Comparison of ENCODE assay signal across 1 cellular context in genomic region chr11:117532568-117532967, GRCh38.
A peak's percentile ranks its signal among the peaks of the same experiment; 100 is the strongest.
TF ChIP-seq lines count a peak whose summit lies in the region.

No MANE protein-coding gene starts in this region.

TF ChIP-seq in K562, 482 proteins besides CTCF, POLR2A, EP300 and RAD21 (continued from another document):
- no peak for TF ChIP-seq MYBL2 (IDR thresholded peaks at IDR 0.05; ENCODE audit: low read depth)
- TF ChIP-seq MYBL2 (CRISPR knock-in tag; IDR thresholded peaks at IDR 0.05; ENCODE audit: borderline replicate concordance) = no peak
- TF ChIP-seq ADNP (tag; IDR thresholded peaks at IDR 0.05) = 0 out of 2 replicates have a peak, but pooled peaks have one; percentile 34
- no peak for TF ChIP-seq KDM1A (IDR thresholded peaks at IDR 0.05)
- TF ChIP-seq FOXJ3 (CRISPR knock-in tag; IDR thresholded peaks at IDR 0.05) = no peak
- TF ChIP-seq SMARCC2 (IDR thresholded peaks at IDR 0.05; ENCODE audit: low read depth) = no peak
- TF ChIP-seq ZFP36 (IDR thresholded peaks at IDR 0.05; ENCODE audit: low read depth, low read length, partially characterized antibody) = peak; percentile 78
- no peak for TF ChIP-seq U2AF2 (optimal IDR thresholded peaks at IDR 0.05; ENCODE audit: low read depth, low read length)
- TF ChIP-seq POLR3G (IDR thresholded peaks at IDR 0.05; ENCODE audit: extremely low read depth, insufficient read length, insufficient replicate concordance) = no peak
- TF ChIP-seq MECOM (CRISPR knock-in tag; IDR thresholded peaks at IDR 0.05) = no peak
- TF ChIP-seq ZNF280A (IDR thresholded peaks at IDR 0.05; ENCODE audit: low read depth, partially characterized antibody) = no peak
TF ChIP-seq in K562: peak in this region for 5.
